In the genomic region with DNA sequence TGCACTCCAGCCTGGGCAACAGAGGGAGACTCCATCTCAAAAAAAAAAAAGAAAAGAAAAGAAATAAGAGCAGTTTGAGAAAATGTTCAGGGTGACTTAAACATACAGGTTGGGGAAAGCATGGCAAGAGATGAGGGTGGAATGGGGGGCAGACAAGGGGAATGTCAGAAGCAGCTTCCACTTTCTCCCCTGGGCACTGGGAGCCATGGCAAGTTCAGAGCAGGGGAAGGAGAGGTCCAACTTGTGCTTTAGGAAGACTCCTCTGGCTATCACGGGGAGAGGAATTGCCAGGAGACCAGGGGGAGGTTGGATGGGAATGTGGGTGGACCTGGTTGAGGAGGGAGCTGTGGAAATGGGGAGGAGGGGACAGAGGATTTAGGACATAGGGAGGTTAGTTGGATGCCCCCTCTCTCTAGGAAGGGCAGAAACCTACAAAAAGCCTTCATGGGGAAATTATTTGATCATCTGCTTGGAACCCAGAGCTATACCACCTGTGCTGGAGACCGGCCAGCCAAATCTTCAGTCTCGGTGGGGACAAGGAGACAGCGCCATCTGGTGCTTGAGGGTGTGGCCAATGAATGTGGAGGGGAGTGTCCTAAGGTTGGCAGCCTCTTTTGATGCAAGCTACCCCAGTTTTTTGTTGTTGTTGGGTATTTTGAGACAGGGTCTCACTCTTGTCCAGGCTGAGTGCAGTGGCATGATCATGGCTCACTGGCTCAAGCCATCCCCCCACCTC, we compare ENCODE assay signal across 8 cellular contexts. TPM values are rescaled to one million over a fixed set of nuclear protein-coding genes. Genes with fewer than 3 reads are reported as not detected.
DNase-seq lines count a peak whose midpoint lies in the region; ATAC-seq and TF ChIP-seq lines count a peak whose summit lies in the region.

No MANE protein-coding gene starts in this region.

- H3F3A ChIP-seq in OCI-LY1 (ENCODE audit: insufficient read depth, low read length) = no peaks in the 10 kb centered on the region

- H3K4me2 ChIP-seq in OCI-LY1 (ENCODE audit: low read length) = no peak overlapping the region

- no peak overlapping the region for H3K9ac ChIP-seq in OCI-LY1 (ENCODE audit: low read length)

- H3K79me2 ChIP-seq in OCI-LY1 (ENCODE audit: insufficient read depth, low read length) = no peaks in the 10 kb centered on the region

- ATAC-seq in HG02678 (IDR thresholded peaks at IDR 0.05; ENCODE audit: unreplicated experiment) (peak; percentile 56), HG03025 (IDR thresholded peaks at IDR 0.05; ENCODE audit: low FRiP score, unreplicated experiment) (no peak), GM18519 (IDR thresholded peaks at IDR 0.05; ENCODE audit: low FRiP score, unreplicated experiment) (no peak)

- DNase-seq in CD14-positive monocyte (ENCODE audit: low spot score) (no peak), activated T-cell treated with anti-CD3 and anti-CD28 coated beads for 48 hours (ENCODE audit: low read depth) (peak; percentile 50), germinal center (ENCODE audit: low spot score) (peak; percentile 79)
- peak in 2 of 3 donors; percentile 55 to 59 for DNase-seq in stimulated activated CD4-positive, alpha-beta T cell treated with anti-CD3 and anti-CD28 coated beads, Interleukin-12 subunit alpha, Interleukin-12 subunit beta, amount 100 ng/mL, for 48 hours (ENCODE audit: low read depth in 2 of 3, low spot score in 1 of 3)

- no peak overlapping the region for H3K27ac ChIP-seq in OCI-LY1 (ENCODE audit: low read depth, low read length, poor library complexity, severe bottlenecking)

- no peak overlapping the region for H3K27ac Mint-ChIP-seq in CD14-positive monocyte

- H3K27me3 Mint-ChIP-seq in CD14-positive monocyte (ENCODE audit: low read depth in 3 of 3) = peaks cover 0 to 4% (median 4%) of the 10 kb centered on the region in 3 donors

- no peak overlapping the region for H3K4me3 Mint-ChIP-seq in CD14-positive monocyte

- H3K36me3 Mint-ChIP-seq in CD14-positive monocyte = peaks cover 13 to 44% of the 10 kb centered on the region in 2 donors

- peaks cover 0 to 2% (median 0%) of the 10 kb centered on the region in 7 donors for H3K9me3 Mint-ChIP-seq in CD14-positive monocyte

- H3K4me3 ChIP-seq in OCI-LY1 (ENCODE audit: low read depth, low read length, poor library complexity, severe bottlenecking) = no peak overlapping the region

- TF ChIP-seq CTCF in CD14-positive monocyte (IDR thresholded peaks at IDR 0.05) (peak; percentile 68), OCI-LY1 (IDR thresholded peaks at IDR 0.05; ENCODE audit: low read length) (peak; percentile 77)

- no peak overlapping the region for H2AFZ ChIP-seq in OCI-LY1 (ENCODE audit: low read length)

- no peaks in the 10 kb centered on the region for H4K20me1 ChIP-seq in OCI-LY1 (ENCODE audit: insufficient read depth, low read length)

- no peaks in the 10 kb centered on the region for H3K9me3 ChIP-seq in OCI-LY1 (ENCODE audit: low read length)

- H3K27me3 ChIP-seq in OCI-LY1 (ENCODE audit: insufficient read depth, low read length) = no peaks in the 10 kb centered on the region

- H3K4me1 Mint-ChIP-seq in CD14-positive monocyte = peaks cover 19% of the 10 kb centered on the region

- intact Hi-C loops in CD14-positive monocyte (cut with micrococcal nuclease) = loop anchor here (2.0 to 5.0 kb wide), 2 partner anchors 46 to 49 kb away; no protein-coding TSS in a partner anchor

- H3K4me1 ChIP-seq in OCI-LY1 (ENCODE audit: insufficient read depth, low read length, severe bottlenecking) = peaks cover 26% of the 10 kb centered on the region

- no peaks in the 10 kb centered on the region for H3K9me2 ChIP-seq in OCI-LY1 (ENCODE audit: low read depth, low read length)

- peaks cover 3% of the 10 kb centered on the region for H3K36me3 ChIP-seq in OCI-LY1 (ENCODE audit: insufficient read depth, low read length)

RNA-seq across cellular contexts. Expression of gene STRN4, which starts 7.3 kb away (rescaled TPM):
- 10 to 100 TPM; 37.5 to 48.0 TPM for polyA plus RNA-seq in CD14-positive monocyte

RNA-seq across cellular contexts. Expression of gene FKRP, which starts 7.7 kb away (rescaled TPM):
- 1 to 10 TPM; 2.1 to 2.7 TPM for polyA plus RNA-seq in CD14-positive monocyte

RNA-seq across cellular contexts. Expression of gene SLC1A5, which starts 34.8 kb away (rescaled TPM):
- polyA plus RNA-seq in CD14-positive monocyte = 10 to 100 TPM; 57.3 to 64.9 TPM

RNA-seq across cellular contexts. Expression of gene PRKD2, which starts 36.7 kb away (rescaled TPM):
- polyA plus RNA-seq in CD14-positive monocyte = 1 to 10 TPM; 6.5 to 8.1 TPM
